ENCODE assay signal across 4 cellular contexts in the genomic region with DNA sequence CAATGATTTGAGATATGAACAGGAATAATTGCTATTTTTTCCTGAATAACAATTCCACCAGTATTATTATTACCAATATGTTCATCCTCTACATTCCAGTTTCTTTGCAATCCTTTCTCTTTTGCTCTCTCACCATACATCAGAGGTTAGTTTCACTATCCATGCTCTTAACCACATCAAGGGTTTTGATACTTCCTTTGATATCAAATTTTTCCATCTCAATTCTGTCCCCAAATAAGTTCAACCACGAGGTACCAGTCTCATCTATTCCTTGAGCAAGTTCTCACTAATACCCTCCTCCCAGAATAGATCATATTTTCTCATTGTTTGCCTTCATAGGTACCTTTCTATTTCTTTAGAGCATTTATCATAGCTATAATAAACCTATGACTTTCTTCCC. TPM values are rescaled to one million over a fixed set of nuclear protein-coding genes. Genes with fewer than 3 reads are reported as not detected.
"Had no signal": no experiment of that assay in that cellular context is flagged by ENCODE, and none has a peak within 500 bp of the region (broad histone marks: within the 10 kb centered on the region; RNA-seq: fewer than 3 reads in every experiment).

No MANE protein-coding gene starts in this region.

RNA-seq across cellular contexts. Expression of a gene that starts 30.1 kb away (rescaled TPM):
- total RNA-seq: dermis microvascular lymphatic vessel endothelial cell, endothelial cell of umbilical vein, kidney epithelial cell, suprapubic skin had no signal
- polyA plus RNA-seq: endothelial cell of umbilical vein had no signal
